ENCODE assay signal across 13 cellular contexts in genomic region chr1:29240400-29240837, GRCh38. TPM values are rescaled to one million over a fixed set of nuclear protein-coding genes. Genes with fewer than 3 reads are reported as not detected.
DNase-seq lines count a peak whose midpoint lies in the region; ATAC-seq and TF ChIP-seq lines count a peak whose summit lies in the region.
"Had no signal": no experiment of that assay in that cellular context is flagged by ENCODE, and none has a peak within 500 bp of the region (broad histone marks: within the 10 kb centered on the region; RNA-seq: fewer than 3 reads in every experiment).

No MANE protein-coding gene starts in this region.

- no peak for ATAC-seq in activated CD8-positive, alpha-beta memory T cell treated with anti-CD3 and anti-CD28 coated beads, Interleukin-2, amount 10 ng/mL, durations not matched to agents 7 days and 5 days
- ATAC-seq: GM12878 had no signal

- peaks cover 6% of the 10 kb centered on the region for H3K36me3 Mint-ChIP-seq in activated CD8-positive, alpha-beta memory T cell treated with anti-CD3 and anti-CD28 coated beads, Interleukin-2, amount 10 ng/mL, durations not matched to agents 7 days and 5 days
- H3K36me3 Mint-ChIP-seq: activated naive CD4-positive, alpha-beta T cell treated with anti-CD3 and anti-CD28 coated beads, Interleukin-2, amount 50 U/mL, for 24 hours had no signal

- peaks cover 41% of the 10 kb centered on the region for H3K4me1 ChIP-seq in SJCRH30

- POLR2A ChIA-PET in AG04449 (lab: Yijun Ruan, JAX): no interaction called here

- no peak overlapping the region for H3K27ac Mint-ChIP-seq in activated CD8-positive, alpha-beta memory T cell treated with anti-CD3 and anti-CD28 coated beads, Interleukin-2, amount 10 ng/mL, durations not matched to agents 7 days and 5 days
- H3K27ac Mint-ChIP-seq: CD4-positive, alpha-beta T cell had no signal

- H3K36me3 ChIP-seq in SJCRH30: no peaks in the 10 kb centered on the region

- no peaks in the 10 kb centered on the region for H3K27me3 ChIP-seq in SJCRH30

- no peaks in the 10 kb centered on the region for H3K9me3 Mint-ChIP-seq in activated CD8-positive, alpha-beta memory T cell treated with anti-CD3 and anti-CD28 coated beads, Interleukin-2, amount 10 ng/mL, durations not matched to agents 7 days and 5 days (ENCODE audit: low read depth)
- H3K9me3 Mint-ChIP-seq: activated naive CD4-positive, alpha-beta T cell treated with anti-CD3 and anti-CD28 coated beads, Interleukin-2, amount 50 U/mL, for 24 hours; CD4-positive, alpha-beta T cell had no signal

- H3K9me3 ChIP-seq in SJCRH30 (replicated peaks): no peaks in the 10 kb centered on the region

- CTCF ChIA-PET in AG04449 (lab: Yijun Ruan, JAX): interaction anchor here (0.8 to 3.6 kb wide), 9 partner anchors 10 to 1474 kb away, joined by 3 to 16 read pairs (median 5); no protein-coding TSS in a partner anchor
- CTCF ChIA-PET in activated CD8-positive, alpha-beta memory T cell treated with anti-CD3 and anti-CD28 coated beads, Interleukin-2, amount 10 ng/mL, durations not matched to agents 7 days and 5 days (lab: Charles Lee): interaction anchor here (1.6 to 2.1 kb wide), 2 partner anchors 9 to 20 kb away, joined by 3 to 5 read pairs; no protein-coding TSS in a partner anchor

- no peak overlapping the region for H3K27ac ChIP-seq in SJCRH30

- H3K4me3 ChIP-seq in AG04449 (ENCODE audit: low read depth, low read length) (no peak overlapping the region), HFF-Myc (replicated peaks; ENCODE audit: low read depth, low read length) (no peak overlapping the region), SJCRH30 (no peak overlapping the region)
- H3K4me3 ChIP-seq: GM12878 had no signal

- TF ChIP-seq CTCF in AG04449 (IDR thresholded peaks at IDR 0.05; ENCODE audit: insufficient read depth, low read length, missing control alignments) (peak; percentile 1), HFF-Myc (IDR thresholded peaks at IDR 0.05; ENCODE audit: low read depth, low read length, missing control alignments) (peak; percentile 27)

- H3K4me1 Mint-ChIP-seq in activated CD8-positive, alpha-beta memory T cell treated with anti-CD3 and anti-CD28 coated beads, Interleukin-2, amount 10 ng/mL, durations not matched to agents 7 days and 5 days: peaks cover 18% of the 10 kb centered on the region

- DNase-seq in AG04449 (ENCODE audit: low read depth, low spot score) (no peak), HFF-Myc (ENCODE audit: extremely low read depth, low read depth) (no peak), SJCRH30 (peak; percentile 72 to 81), islet precursor cell (peak; percentile 60), kidney tubule cell (ENCODE audit: low spot score) (no peak), NCI-H510A (lab: John Stamatoyannopoulos, UW) (no peak)
- no peak for DNase-seq in activated CD8-positive, alpha-beta memory T cell treated with anti-CD3 and anti-CD28 coated beads, Interleukin-2, amount 10 ng/mL, durations not matched to agents 7 days and 5 days
- DNase-seq in activated naive CD4-positive, alpha-beta T cell treated with anti-CD3 and anti-CD28 coated beads, Interleukin-2, amount 50 U/mL, for 16 hours: no peak
- DNase-seq: activated CD4-positive, alpha-beta T cell treated with anti-CD3 and anti-CD28 coated beads for 1 hour; CD4-positive, alpha-beta T cell; NCI-H1436 treated with DMSO at 0.1 percent for 48 hours had no signal

- no peak overlapping the region for H3K4me3 Mint-ChIP-seq in activated CD8-positive, alpha-beta memory T cell treated with anti-CD3 and anti-CD28 coated beads, Interleukin-2, amount 10 ng/mL, durations not matched to agents 7 days and 5 days
- H3K4me3 Mint-ChIP-seq: activated naive CD4-positive, alpha-beta T cell treated with anti-CD3 and anti-CD28 coated beads, Interleukin-2, amount 50 U/mL, for 24 hours had no signal

- H3K27me3 Mint-ChIP-seq in activated CD8-positive, alpha-beta memory T cell treated with anti-CD3 and anti-CD28 coated beads, Interleukin-2, amount 10 ng/mL, durations not matched to agents 7 days and 5 days: peaks cover 49% of the 10 kb centered on the region

RNA-seq across cellular contexts. Expression of gene PTPRU, which starts 4.1 kb away (rescaled TPM):
- 12.3 and 16.3 TPM in 2 replicates for total RNA-seq in SJCRH30 (2014; rRNA removed; shearing (Covaris generic))
- total RNA-seq in activated CD8-positive, alpha-beta memory T cell treated with anti-CD3 and anti-CD28 coated beads, Interleukin-2, amount 10 ng/mL, durations not matched to agents 7 days and 5 days: under 1 TPM; 0.47 to 0.64 TPM

RNA-seq across cellular contexts. Expression of gene MECR, which starts 9.7 kb away (rescaled TPM):
- 18.9 and 25.4 TPM in 2 replicates for total RNA-seq in SJCRH30 (2014; rRNA removed; shearing (Covaris generic))
- 10 to 100 TPM; 24.5 to 26.9 TPM for total RNA-seq in activated CD8-positive, alpha-beta memory T cell treated with anti-CD3 and anti-CD28 coated beads, Interleukin-2, amount 10 ng/mL, durations not matched to agents 7 days and 5 days

RNA-seq across cellular contexts. Expression of gene SRSF4, which starts 58.7 kb away (rescaled TPM):
- 93.6 and 102 TPM in 2 replicates for total RNA-seq in SJCRH30 (2014; rRNA removed; shearing (Covaris generic))
- 100 to 1,000 TPM; 145 to 147 TPM for total RNA-seq in activated CD8-positive, alpha-beta memory T cell treated with anti-CD3 and anti-CD28 coated beads, Interleukin-2, amount 10 ng/mL, durations not matched to agents 7 days and 5 days

Comparison
In these comparisons a context has a peak if more than half of its experiments do, and no peak if none do; other contexts are left out.
1. DNase-seq: peak in SJCRH30 (2 of 2) and islet precursor cell (single experiment); none in AG04449 (single experiment), HFF-Myc (single experiment), activated CD8-positive, alpha-beta memory T cell treated with anti-CD3 and anti-CD28 coated beads, Interleukin-2, amount 10 ng/mL, durations not matched to agents 7 days and 5 days (single experiment), activated naive CD4-positive, alpha-beta T cell treated with anti-CD3 and anti-CD28 coated beads, Interleukin-2, amount 50 U/mL, for 16 hours (single experiment), kidney tubule cell (single experiment) and NCI-H510A (single experiment).